ENCODE assay signal across 24 cellular contexts in genomic region chrX:69145281-69145680, GRCh38.
"Had no signal": no experiment of that assay in that cellular context is flagged by ENCODE, and none has a peak within 500 bp of the region (broad histone marks: within the 10 kb centered on the region; RNA-seq: fewer than 3 reads in every experiment).

No MANE protein-coding gene starts in this region.

- H3K36me3 Mint-ChIP-seq: activated CD8-positive, alpha-beta memory T cell treated with anti-CD3 and anti-CD28 coated beads, Interleukin-2, amount 10 ng/mL, durations not matched to agents 7 days and 5 days; activated naive CD4-positive, alpha-beta T cell treated with anti-CD3 and anti-CD28 coated beads, Interleukin-2, amount 50 U/mL, for 24 hours; T-cell had no signal

- H3K27me3 Mint-ChIP-seq: activated B cell treated with CpG ODN at 0.5 μM for 24 hours; activated CD4-positive, alpha-beta T cell treated with anti-CD3 and anti-CD28 coated beads, Interleukin-2, amount 10 ng/mL, durations not matched to agents 24 days and 14 days; activated CD8-positive, alpha-beta memory T cell treated with anti-CD3 and anti-CD28 coated beads, Interleukin-2, amount 10 ng/mL, durations not matched to agents 7 days and 5 days had no signal

- ATAC-seq: activated CD8-positive, alpha-beta memory T cell treated with anti-CD3 and anti-CD28 coated beads, Interleukin-2, amount 10 ng/mL, durations not matched to agents 7 days and 5 days; activated T-cell treated with anti-CD3 and anti-CD28 coated beads, Interleukin-2, amount 50 U/mL, for 72 hours; T-cell had no signal

- H3K4me1 Mint-ChIP-seq: activated B cell treated with CpG ODN at 0.5 μM for 24 hours; activated CD4-positive, alpha-beta T cell treated with anti-CD3 and anti-CD28 coated beads, Interleukin-2, amount 10 ng/mL, durations not matched to agents 24 days and 14 days; activated CD8-positive, alpha-beta memory T cell treated with anti-CD3 and anti-CD28 coated beads, Interleukin-2, amount 10 ng/mL, durations not matched to agents 7 days and 5 days; activated naive CD4-positive, alpha-beta T cell treated with anti-CD3 and anti-CD28 coated beads, Interleukin-2, amount 50 U/mL, for 24 hours; T-cell had no signal

- DNase-seq: activated B cell treated with CpG ODN at 0.5 μM for 24 hours; activated CD4-positive, alpha-beta T cell treated with anti-CD3 and anti-CD28 coated beads for 1 hour; activated CD4-positive, alpha-beta T cell treated with anti-CD3 and anti-CD28 coated beads, Interleukin-2, amount 10 ng/mL, durations not matched to agents 24 days and 14 days; activated CD4-positive, alpha-beta T cell treated with anti-CD3 and anti-CD28 coated beads, Interleukin-2, amount 50 U/mL, for 48 hours; activated CD8-positive, alpha-beta memory T cell treated with anti-CD3 and anti-CD28 coated beads, Interleukin-2, amount 10 ng/mL, durations not matched to agents 7 days and 5 days; activated naive CD4-positive, alpha-beta T cell; activated T-cell treated with anti-CD3 and anti-CD28 coated beads, Interleukin-2, amount 50 U/mL, for 72 hours; aorta; KG1; NCI-H1092; NCI-H1417 treated with DMSO at 0.1 percent for 48 hours; NCI-H1694; NCI-H2029; NCI-H2107; NCI-H2171 treated with DMSO at 0.1 percent for 48 hours; NCI-H226; NCI-H526; NCI-H82; SIG-M5; T-cell; T-helper 2 cell; T1000 had no signal

- H3K4me3 Mint-ChIP-seq: activated B cell treated with CpG ODN at 0.5 μM for 24 hours; activated CD4-positive, alpha-beta T cell treated with anti-CD3 and anti-CD28 coated beads, Interleukin-2, amount 10 ng/mL, durations not matched to agents 24 days and 14 days; activated CD8-positive, alpha-beta memory T cell treated with anti-CD3 and anti-CD28 coated beads, Interleukin-2, amount 10 ng/mL, durations not matched to agents 7 days and 5 days; activated naive CD4-positive, alpha-beta T cell treated with anti-CD3 and anti-CD28 coated beads, Interleukin-2, amount 50 U/mL, for 24 hours; activated T-cell treated with anti-CD3 and anti-CD28 coated beads, Interleukin-2, amount 50 U/mL, for 72 hours; T-cell had no signal

- H3K9me3 Mint-ChIP-seq: activated B cell treated with CpG ODN at 0.5 μM for 24 hours; activated CD4-positive, alpha-beta T cell treated with anti-CD3 and anti-CD28 coated beads, Interleukin-2, amount 10 ng/mL, durations not matched to agents 24 days and 14 days; activated naive CD4-positive, alpha-beta T cell treated with anti-CD3 and anti-CD28 coated beads, Interleukin-2, amount 50 U/mL, for 24 hours; activated T-cell treated with anti-CD3 and anti-CD28 coated beads, Interleukin-2, amount 50 U/mL, for 72 hours; activated T-helper 2 cell treated with anti-CD3 and anti-CD28 coated beads, Interferon-gamma antibody, Interleukin-2, Interleukin-4, amounts not matched to agents 10 μg/mL and 5 μg/mL and 100 μg/mL, durations not matched to agents 14 hours and 24 hours and 36 hours; T-cell had no signal

- H3K27ac Mint-ChIP-seq: activated B cell treated with CpG ODN at 0.5 μM for 24 hours; activated CD4-positive, alpha-beta T cell treated with anti-CD3 and anti-CD28 coated beads, Interleukin-2, amount 10 ng/mL, durations not matched to agents 24 days and 14 days; activated CD8-positive, alpha-beta memory T cell treated with anti-CD3 and anti-CD28 coated beads, Interleukin-2, amount 10 ng/mL, durations not matched to agents 7 days and 5 days; activated naive CD4-positive, alpha-beta T cell treated with anti-CD3 and anti-CD28 coated beads, Interleukin-2, amount 50 U/mL, for 24 hours; activated T-cell treated with anti-CD3 and anti-CD28 coated beads, Interleukin-2, amount 50 U/mL, for 72 hours; activated T-helper 2 cell treated with anti-CD3 and anti-CD28 coated beads, Interferon-gamma antibody, Interleukin-2, Interleukin-4, amounts not matched to agents 10 μg/mL and 5 μg/mL and 100 μg/mL, durations not matched to agents 14 hours and 24 hours and 36 hours; T-cell had no signal
